14 cellular contexts compared by ENCODE assay signal in the genomic region with DNA sequence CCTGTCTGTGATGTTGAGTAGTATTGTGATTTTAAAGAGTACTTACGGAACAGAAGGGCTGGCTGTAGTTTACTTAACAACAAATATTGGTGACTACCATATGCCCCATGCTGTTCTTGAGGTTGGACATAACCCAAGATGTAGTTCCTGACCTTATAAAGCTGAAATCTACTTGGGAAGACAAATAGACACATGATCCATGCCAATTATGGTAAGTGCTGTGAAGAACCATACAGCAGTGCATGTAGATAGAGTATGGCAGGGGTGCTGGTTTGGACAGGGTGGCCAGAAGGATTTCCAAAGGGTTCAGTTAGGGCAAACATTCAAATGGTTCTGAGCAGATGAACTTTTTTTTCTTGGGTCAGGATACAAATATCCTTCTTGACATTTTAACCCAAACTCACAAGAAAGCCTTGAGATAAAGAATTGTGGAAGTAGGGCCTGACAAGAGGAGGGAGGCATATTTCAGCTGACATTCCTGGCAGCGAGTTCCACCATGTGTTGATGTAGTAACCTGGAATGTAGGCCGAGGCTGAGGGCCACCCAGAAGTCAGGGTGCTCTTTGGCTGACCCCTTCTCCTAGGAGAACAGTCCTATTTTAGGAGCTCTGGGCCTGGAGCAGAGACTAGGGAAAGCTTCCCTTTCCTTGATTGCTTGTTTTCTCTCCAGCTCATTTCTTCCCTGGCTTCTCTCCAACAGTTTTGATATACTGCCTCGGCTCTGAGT.
DNase-seq lines count a peak whose midpoint lies in the region; ATAC-seq, FAIRE-seq and TF ChIP-seq lines count a peak whose summit lies in the region.
"Had no signal": no experiment of that assay in that cellular context is flagged by ENCODE, and none has a peak within 500 bp of the region (broad histone marks: within the 10 kb centered on the region; RNA-seq: fewer than 3 reads in every experiment).

No MANE protein-coding gene starts in this region.

- peak overlapping the region; percentile 31; the same call in 1 of the 2 replicates for H3K4me2 ChIP-seq in SK-N-SH

- DNase-seq in EH (ENCODE audit: low read depth) (peak; percentile 52), SK-N-SH (no peak), progenitor cell of endocrine pancreas (ENCODE audit: low spot score, unreplicated experiment) (no peak), GM12891 (ENCODE audit: insufficient read length, low spot score) (no peak), hippocampal formation (lab: John Stamatoyannopoulos, UW) (no peak)
- DNase-seq in stimulated activated CD8-positive, alpha-beta memory T cell treated with anti-CD3 and anti-CD28 coated beads, Interleukin-4, amount 100 ng/mL, for 48 hours = no peak
- DNase-seq: activated CD4-positive, CD25-positive, alpha-beta regulatory T cell; activated effector memory CD4-positive, alpha-beta T cell treated with Interleukin-2 at 50 U/mL for 16 hours; effector memory CD4-positive, alpha-beta T cell; NCI-H1436 had no signal

- no peak for TF ChIP-seq POLR2A in gastroesophageal sphincter (IDR thresholded peaks at IDR 0.05)
- TF ChIP-seq POLR2A in GM12891 (IDR thresholded peaks at IDR 0.05; ENCODE audit: low read depth, low read length) = no peak

- TF ChIP-seq EP300 in SK-N-SH (IDR thresholded peaks at IDR 0.05; ENCODE audit: borderline replicate concordance in 1 of 2, low read depth in 1 of 2, low read length in 1 of 2) = no peak
- TF ChIP-seq EP300 in gastroesophageal sphincter (IDR thresholded peaks at IDR 0.05) = no peak

- no peak for TF ChIP-seq RAD21 in SK-N-SH (IDR thresholded peaks at IDR 0.05; ENCODE audit: low read length)

- H3K4me3 Mint-ChIP-seq in progenitor cell of endocrine pancreas (ENCODE audit: low read depth) = no peak overlapping the region

- no peaks in the 10 kb centered on the region for H3F3A ChIP-seq in SK-N-SH (replicated peaks; ENCODE audit: insufficient read depth)

- H3K9me3 Mint-ChIP-seq in progenitor cell of endocrine pancreas (ENCODE audit: low read depth) = no peaks in the 10 kb centered on the region

- no peaks in the 10 kb centered on the region for H3K9me3 ChIP-seq in SK-N-SH
- H3K9me3 ChIP-seq in gastroesophageal sphincter = no peaks in the 10 kb centered on the region

- H3K36me3 Mint-ChIP-seq in progenitor cell of endocrine pancreas (ENCODE audit: insufficient read depth) = no peaks in the 10 kb centered on the region

- H4K20me1 ChIP-seq in SK-N-SH (ENCODE audit: insufficient read depth) = no peaks in the 10 kb centered on the region

- CTCF ChIA-PET in SK-N-SH (lab: Yijun Ruan, JAX) = interaction anchor here (0.6 to 1.1 kb wide), 2 partner anchors 11 to 25 kb away, joined by 3 read pairs; no protein-coding TSS in a partner anchor

- no peak overlapping the region for H3K9ac ChIP-seq in SK-N-SH
- H3K9ac ChIP-seq: parathyroid adenoma had no signal

- H3K4me1 Mint-ChIP-seq in progenitor cell of endocrine pancreas (ENCODE audit: low read depth) = no peaks in the 10 kb centered on the region

- H2AFZ ChIP-seq in SK-N-SH (ENCODE audit: low read depth) = no peak overlapping the region
- H2AFZ ChIP-seq: parathyroid adenoma had no signal

- 31% methylated on average over 4 of the region's 4 CpGs for WGBS in SK-N-SH (ENCODE audit: low lambda C conversion rate)
- 21 to 67% methylated on average over 1 to 4 of the region's 4 CpGs for WGBS in gastroesophageal sphincter (ENCODE audit: low coverage in 1 of 2), 2 donors

- no peaks in the 10 kb centered on the region for H3K79me2 ChIP-seq in SK-N-SH (ENCODE audit: insufficient read depth)
- H3K79me2 ChIP-seq: parathyroid adenoma had no signal

- FAIRE-seq in GM12891 (lab: Jason Lieb, UNC) = no peak
- FAIRE-seq: islet of Langerhans had no signal

- H3K27ac ChIP-seq in SK-N-SH (ENCODE audit: low read depth in 2 of 2, low read length in 1 of 2) (peak overlapping the region in 1 of 2 experiments; percentile 9; a peak in 1 of 4 replicates), gastroesophageal sphincter (peak overlapping the region; percentile 53 to 59 (median 56))
- H3K27ac ChIP-seq: parathyroid adenoma had no signal

- H3K4me1 ChIP-seq in SK-N-SH (ENCODE audit: control insufficient read depth in 1 of 2, insufficient read depth in 2 of 2, low read depth in 1 of 2, low read length in 1 of 2) (peaks cover 0 to 7% of the 10 kb centered on the region in 2 experiments; a peak in 2 of 4 replicates), gastroesophageal sphincter (peaks cover 0 to 39% (median 8%) of the 10 kb centered on the region in 3 donors)
- H3K4me1 ChIP-seq: parathyroid adenoma had no signal

- POLR2A ChIA-PET in SK-N-SH (lab: Yijun Ruan, JAX) = no interaction called here

- no peak for TF ChIP-seq CTCF in SK-N-SH (IDR thresholded peaks at IDR 0.05)
- TF ChIP-seq CTCF in gastroesophageal sphincter (IDR thresholded peaks at IDR 0.05) = no peak
- TF ChIP-seq CTCF in progenitor cell of endocrine pancreas (IDR thresholded peaks at IDR 0.05; ENCODE audit: unreplicated experiment) = no peak

- no peaks in the 10 kb centered on the region for H3K9me2 ChIP-seq in SK-N-SH

- H3K36me3 ChIP-seq in SK-N-SH (replicated peaks in 1 of 2; ENCODE audit: control insufficient read depth in 1 of 2, insufficient read depth in 2 of 2, low read length in 1 of 2) (no peaks in the 10 kb centered on the region), gastroesophageal sphincter (no peaks in the 10 kb centered on the region)

- ATAC-seq in gastroesophageal sphincter (peak; percentile 93), HG02840 (IDR thresholded peaks at IDR 0.05; ENCODE audit: low FRiP score, unreplicated experiment) (no peak)

- no peaks in the 10 kb centered on the region for H3K27me3 Mint-ChIP-seq in progenitor cell of endocrine pancreas

- H3K27me3 ChIP-seq in SK-N-SH (ENCODE audit: insufficient read depth) (no peaks in the 10 kb centered on the region), gastroesophageal sphincter (no peaks in the 10 kb centered on the region)

- H3K4me3 ChIP-seq in SK-N-SH (ENCODE audit: low read depth in 2 of 2, low read length in 1 of 2) = no peak overlapping the region
- H3K4me3 ChIP-seq in gastroesophageal sphincter = no peak overlapping the region

- H3K27ac Mint-ChIP-seq in progenitor cell of endocrine pancreas = peak overlapping the region; percentile 40

TF ChIP-seq in SK-N-SH, 30 proteins besides CTCF, POLR2A, EP300 and RAD21:
- TF ChIP-seq TCF12 (IDR thresholded peaks at IDR 0.05) (no peak), SIN3A (IDR thresholded peaks at IDR 0.05; ENCODE audit: borderline replicate concordance, low read depth, low read length) (no peak), NFIC (IDR thresholded peaks at IDR 0.05; ENCODE audit: borderline replicate concordance) (peak; percentile 26; the same call in 1 of the 2 replicates), GABPA (IDR thresholded peaks at IDR 0.05; ENCODE audit: low read depth) (no peak)

TF ChIP-seq in GM12891, 5 proteins besides CTCF, POLR2A, EP300 and RAD21:
- TF ChIP-seq TAF1 (IDR thresholded peaks at IDR 0.05; ENCODE audit: low read depth, low read length) (no peak), SPI1 (IDR thresholded peaks at IDR 0.05; ENCODE audit: low read depth, low read length) (no peak), PAX5 (IDR thresholded peaks at IDR 0.05; ENCODE audit: insufficient read depth, low read length, severe bottlenecking) (no peak), POU2F2 (IDR thresholded peaks at IDR 0.05; ENCODE audit: low read depth, low read length) (no peak), POLR2AphosphoS5 (IDR thresholded peaks at IDR 0.05; ENCODE audit: low read depth, low read length) (no peak)
